In the genomic region with DNA sequence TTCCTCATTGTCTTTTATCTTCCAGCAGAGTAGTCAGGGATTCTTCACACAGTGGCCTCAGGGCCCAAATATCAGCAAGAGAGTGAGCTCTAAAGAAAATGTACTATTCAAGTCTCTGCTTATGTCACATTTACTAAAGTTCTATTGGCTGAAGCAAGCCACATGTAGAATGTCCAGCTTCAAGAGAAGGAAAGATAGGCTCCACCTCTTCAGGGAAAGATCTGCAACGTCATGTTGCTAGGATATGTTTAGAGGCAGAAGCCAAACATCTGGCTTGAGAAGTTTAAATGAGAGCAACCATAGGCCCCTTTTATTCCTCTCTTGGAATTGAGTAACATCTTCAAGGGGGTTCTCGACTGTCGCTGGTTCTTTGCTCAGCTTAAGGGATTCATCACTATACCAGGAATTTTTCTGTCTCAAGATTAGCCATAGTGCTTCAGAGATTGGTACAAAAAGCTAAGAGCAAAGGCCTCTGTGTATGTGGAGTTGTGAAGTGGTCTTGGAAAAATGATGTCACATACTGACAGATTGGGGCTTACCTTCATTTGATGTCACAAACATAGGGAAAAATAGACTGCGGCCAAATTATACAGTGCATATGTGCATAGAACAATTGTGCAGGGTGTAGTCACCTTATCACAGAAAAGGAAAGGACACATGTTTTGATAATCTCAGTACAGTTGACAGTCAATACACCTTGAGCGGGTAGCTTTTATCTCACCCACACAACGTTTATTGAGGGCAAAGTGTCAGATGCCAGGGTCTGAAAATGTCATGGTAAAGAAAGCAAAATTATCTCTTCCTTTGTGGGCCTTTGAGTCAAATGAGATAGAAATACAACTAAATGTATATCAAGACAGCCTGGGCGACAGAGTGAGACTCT, we compare ENCODE assay signal across 25 cellular contexts. TPM values are rescaled to one million over a fixed set of nuclear protein-coding genes. Genes with fewer than 3 reads are reported as not detected.
DNase-seq lines count a peak whose midpoint lies in the region; ATAC-seq and TF ChIP-seq lines count a peak whose summit lies in the region.
"Had no signal": no experiment of that assay in that cellular context is flagged by ENCODE, and none has a peak within 500 bp of the region (broad histone marks: within the 10 kb centered on the region; RNA-seq: fewer than 3 reads in every experiment).

No MANE protein-coding gene starts in this region.

- peaks cover under 1% of the 10 kb centered on the region for H3K27me3 Mint-ChIP-seq in GM23338 (ENCODE audit: insufficient read depth, low read depth, poor library complexity)
- H3K27me3 Mint-ChIP-seq in endodermal cell (ENCODE audit: insufficient read depth): no peaks in the 10 kb centered on the region

- no peak for TF ChIP-seq EP300 in transverse colon (IDR thresholded peaks at IDR 0.05; ENCODE audit: low read depth)

- H3K9me3 Mint-ChIP-seq in GM23338 (no peaks in the 10 kb centered on the region), endodermal cell (no peaks in the 10 kb centered on the region)
- H3K9me3 Mint-ChIP-seq: activated T-cell treated with anti-CD3 and anti-CD28 coated beads, Interleukin-2, amount 50 U/mL, for 4 hours; nephron; T-helper 1 cell treated with Interleukin-12 subunit alpha and Interleukin-12 subunit beta and Interleukin-4 antibody, amounts not matched to agents 30 μg/mL and 1 μg/mL, for 36 hours had no signal

- intact Hi-C loops in transverse colon (cut with DNase I; ENCODE audit: low total_unique reads): no loop called here

- H3F3A ChIP-seq in GM23338 (replicated peaks; ENCODE audit: low read depth): no peaks in the 10 kb centered on the region

- H3K27me3 ChIP-seq in hepatocyte (no peaks in the 10 kb centered on the region), transverse colon (no peaks in the 10 kb centered on the region), GM23338 (ENCODE audit: insufficient read depth) (no peaks in the 10 kb centered on the region), endodermal cell (ENCODE audit: control insufficient read depth, insufficient read depth, low read length, poor library complexity, severe bottlenecking) (no peaks in the 10 kb centered on the region), BE2C (no peaks in the 10 kb centered on the region)
- H3K27me3 ChIP-seq: brain microvascular endothelial cell, pancreas, spleen, upper lobe of left lung had no signal

- peaks cover 14% of the 10 kb centered on the region for H3K4me1 ChIP-seq in hepatocyte (ENCODE audit: insufficient read depth)
- H3K4me1 ChIP-seq in transverse colon: peaks cover 0 to 39% (median 10%) of the 10 kb centered on the region in 4 donors
- H3K4me1 ChIP-seq in GM23338 (ENCODE audit: insufficient read depth): no peaks in the 10 kb centered on the region
- H3K4me1 ChIP-seq in endodermal cell (ENCODE audit: control insufficient read depth, insufficient read depth, low read length): no peaks in the 10 kb centered on the region
- H3K4me1 ChIP-seq in BE2C: no peaks in the 10 kb centered on the region
- H3K4me1 ChIP-seq: upper lobe of left lung had no signal

- H3K27ac ChIP-seq in hepatocyte: peak overlapping the region; percentile 75
- H3K27ac ChIP-seq in transverse colon: peak overlapping the region in 3 of 4 donors; percentile 30 to 52 (median 41)
- no peak overlapping the region for H3K27ac ChIP-seq in GM23338 (ENCODE audit: low read depth)
- no peak overlapping the region for H3K27ac ChIP-seq in endodermal cell (ENCODE audit: low read depth, low read length)
- H3K27ac ChIP-seq: brain microvascular endothelial cell, pancreas, SK-N-MC, upper lobe of left lung had no signal

- no peak overlapping the region for H3K4me3 Mint-ChIP-seq in GM23338
- no peak overlapping the region for H3K4me3 Mint-ChIP-seq in endodermal cell
- H3K4me3 Mint-ChIP-seq: activated CD4-positive, alpha-beta T cell treated with anti-CD3 and anti-CD28 coated beads for 36 hours; activated T-cell treated with anti-CD3 and anti-CD28 coated beads, Interleukin-2, amount 50 U/mL, for 4 hours; CD14-positive monocyte; nephron; T-helper 1 cell treated with Interleukin-12 subunit alpha and Interleukin-12 subunit beta and Interleukin-4 antibody, amounts not matched to agents 30 μg/mL and 1 μg/mL, for 36 hours had no signal

- no peak for TF ChIP-seq POLR2A in transverse colon (IDR thresholded peaks at IDR 0.05)

- TF ChIP-seq CTCF in cardiac fibroblast (IDR thresholded peaks at IDR 0.05; ENCODE audit: low read depth, low read length) (no peak), hepatocyte (IDR thresholded peaks at IDR 0.05; ENCODE audit: poor library complexity) (no peak), transverse colon (IDR thresholded peaks at IDR 0.05) (no peak), GM23338 (conservative IDR thresholded peaks at IDR 0.05; ENCODE audit: low read depth in 2 of 2) (no peak), endodermal cell (conservative IDR thresholded peaks at IDR 0.05) (no peak), BE2C (IDR thresholded peaks at IDR 0.05; ENCODE audit: low read depth, low read length) (no peak)

- H3K9ac ChIP-seq in endodermal cell (ENCODE audit: extremely low read depth, low read length, poor library complexity, severe bottlenecking): no peak overlapping the region

- peak; percentile 47 for DNase-seq in OCI-M1 (lab: John Stamatoyannopoulos, UW)
- DNase-seq in cardiac fibroblast (ENCODE audit: low read depth in 2 of 2): peak; percentile 43 to 44
- peak; percentile 54 for DNase-seq in hepatocyte (ENCODE audit: low spot score)
- DNase-seq in transverse colon: no peak
- DNase-seq in GM23338 (ENCODE audit: low spot score): no peak
- no peak for DNase-seq in endodermal cell
- DNase-seq in BE2C: no peak
- DNase-seq: activated CD4-positive, alpha-beta T cell treated with anti-CD3 and anti-CD28 coated beads for 36 hours; activated naive CD4-positive, alpha-beta T cell; activated T-cell treated with anti-CD3 and anti-CD28 coated beads, Interleukin-2, amount 50 U/mL, for 4 hours; amniotic stem cell; brain microvascular endothelial cell; Calu3; effector memory CD4-positive, alpha-beta T cell; erythroblast; left ventricle myocardium superior; midbrain; NCI-H1436 treated with DMSO at 0.1 percent for 48 hours; pancreas; spleen; upper lobe of left lung had no signal

- H3K9me2 ChIP-seq in hepatocyte (replicated peaks; ENCODE audit: insufficient read depth) (no peaks in the 10 kb centered on the region), GM23338 (ENCODE audit: insufficient read depth) (no peaks in the 10 kb centered on the region)

- H3K9me3 ChIP-seq in hepatocyte (ENCODE audit: low read depth) (no peaks in the 10 kb centered on the region), transverse colon (no peaks in the 10 kb centered on the region), endodermal cell (ENCODE audit: control insufficient read depth, low read length) (no peaks in the 10 kb centered on the region), BE2C (no peaks in the 10 kb centered on the region)
- H3K9me3 ChIP-seq: pancreas, spleen, upper lobe of left lung had no signal

- no peaks in the 10 kb centered on the region for H4K20me1 ChIP-seq in hepatocyte (ENCODE audit: insufficient read depth, poor library complexity, severe bottlenecking)
- H4K20me1 ChIP-seq in GM23338 (replicated peaks; ENCODE audit: insufficient read depth): no peaks in the 10 kb centered on the region

- H3K27ac Mint-ChIP-seq in GM23338: no peak overlapping the region
- H3K27ac Mint-ChIP-seq in endodermal cell: no peak overlapping the region
- H3K27ac Mint-ChIP-seq: activated CD4-positive, alpha-beta T cell treated with anti-CD3 and anti-CD28 coated beads for 36 hours; nephron; T-helper 1 cell treated with Interleukin-12 subunit alpha and Interleukin-12 subunit beta and Interleukin-4 antibody, amounts not matched to agents 30 μg/mL and 1 μg/mL, for 36 hours had no signal

- in situ Hi-C loops in transverse colon (cut with MboI; ENCODE audit: low pct_ligation_motif_present in 1 of 4, low pct_unique_long_range_greater_than_20kb in 1 of 4, low sequenced_read_pairs in 3 of 4): no loop called here

- WGBS in hepatocyte (ENCODE audit: low lambda C conversion rate, missing lambda C conversion rate): 68% methylated on average over 7 of the region's 7 CpGs
- WGBS in transverse colon (ENCODE audit: low coverage in 1 of 2), 2 donors: 57 to 59% methylated on average over 6 to 7 of the region's 7 CpGs
- 86 to 89% methylated on average over 5 to 6 of the region's 7 CpGs for WGBS in endodermal cell (ENCODE audit: insufficient coverage in 1 of 2, insufficient read length in 1 of 2), 2 experiments

- H3K4me3 ChIP-seq in cardiac fibroblast (replicated peaks in 1 of 2; ENCODE audit: low read depth in 2 of 2, low read length in 2 of 2): no peak overlapping the region
- no peak overlapping the region for H3K4me3 ChIP-seq in hepatocyte
- H3K4me3 ChIP-seq in transverse colon: no peak overlapping the region
- no peak overlapping the region for H3K4me3 ChIP-seq in GM23338
- H3K4me3 ChIP-seq in endodermal cell (ENCODE audit: low read length): no peak overlapping the region
- H3K4me3 ChIP-seq in BE2C (ENCODE audit: low read depth, low read length): no peak overlapping the region
- H3K4me3 ChIP-seq: pancreas, SK-N-MC, spleen, upper lobe of left lung had no signal

- H3K4me1 Mint-ChIP-seq in GM23338 (peaks cover 7% of the 10 kb centered on the region; the same call in 2 of the 3 replicates), endodermal cell (no peaks in the 10 kb centered on the region)
- H3K4me1 Mint-ChIP-seq: nephron had no signal

- H3K36me3 ChIP-seq in hepatocyte (replicated peaks; ENCODE audit: insufficient read depth, low read depth) (no peaks in the 10 kb centered on the region), transverse colon (no peaks in the 10 kb centered on the region), GM23338 (ENCODE audit: insufficient read depth) (no peaks in the 10 kb centered on the region), endodermal cell (ENCODE audit: control insufficient read depth, insufficient read depth, low read length) (no peaks in the 10 kb centered on the region), BE2C (no peaks in the 10 kb centered on the region)
- H3K36me3 ChIP-seq: brain microvascular endothelial cell, pancreas, spleen, upper lobe of left lung had no signal

- H3K79me2 ChIP-seq in hepatocyte: no peaks in the 10 kb centered on the region
- H3K79me2 ChIP-seq in GM23338 (replicated peaks; ENCODE audit: insufficient read depth): no peaks in the 10 kb centered on the region

- H3K36me3 Mint-ChIP-seq in GM23338 (ENCODE audit: low read depth): no peaks in the 10 kb centered on the region
- H3K36me3 Mint-ChIP-seq in endodermal cell (ENCODE audit: low read depth): no peaks in the 10 kb centered on the region

- no peak overlapping the region for H3K4me2 ChIP-seq in hepatocyte
- H3K4me2 ChIP-seq in GM23338: no peak overlapping the region

- no peak for ATAC-seq in GM23338
- ATAC-seq: activated CD4-positive, alpha-beta T cell treated with anti-CD3 and anti-CD28 coated beads for 36 hours; activated T-cell treated with anti-CD3 and anti-CD28 coated beads, Interleukin-2, amount 50 U/mL, for 4 hours; left ventricle myocardium superior; pancreas had no signal

- H2AFZ ChIP-seq in hepatocyte: no peak overlapping the region
- H2AFZ ChIP-seq in GM23338: no peak overlapping the region

RNA-seq across cellular contexts. Expression of a gene that starts 11.3 kb away (rescaled TPM):
- total RNA-seq in hepatocyte (60.0 and 66.4 TPM in 2 replicates), transverse colon (10 to 100 TPM in 3 of 4 donors, 1 to 10 TPM in 1; 9.8 to 52.4 (median 31.3) TPM), endodermal cell (under 1 TPM; 0.24 to 0.26 TPM)
- polyA plus RNA-seq in hepatocyte (26.8 and 28.1 TPM in 2 replicates), GM23338 (2016; fragmentation: Nextera tagmentation; extraction: Ambion mirVana) (1.3 and 1.7 TPM in 2 replicates)
- 3.2 and 8.0 TPM in 2 replicates for total RNA-seq in GM23338 (2014; rRNA removed; shearing (Covaris generic))
- 0.43 TPM for polyA plus RNA-seq in endodermal cell (2013, experiment 1 of 2)
- polyA plus RNA-seq in endodermal cell (2013, experiment 2 of 2): 0.29 TPM
- not detected for polyA plus RNA-seq in BE2C (2012; ENCODE audit: insufficient read depth, insufficient read length, low read depth)
- total RNA-seq: activated CD4-positive, alpha-beta T cell treated with anti-CD3 and anti-CD28 coated beads for 36 hours; activated T-cell treated with anti-CD3 and anti-CD28 coated beads, Interleukin-2, amount 50 U/mL, for 4 hours had no signal
- polyA plus RNA-seq: CD14-positive monocyte had no signal

Comparison
In these comparisons a context has a peak if more than half of its experiments do, and no peak if none do; other contexts are left out.
1. DNase-seq: peak in OCI-M1 (single experiment), cardiac fibroblast (2 of 2) and hepatocyte (single experiment); none in transverse colon (single experiment), GM23338 (single experiment), endodermal cell (single experiment) and BE2C (single experiment).
2. H3K27ac ChIP-seq: peak in hepatocyte (single experiment) and transverse colon (3 of 4); none in GM23338 (single experiment) and endodermal cell (single experiment).